In the genomic region with DNA sequence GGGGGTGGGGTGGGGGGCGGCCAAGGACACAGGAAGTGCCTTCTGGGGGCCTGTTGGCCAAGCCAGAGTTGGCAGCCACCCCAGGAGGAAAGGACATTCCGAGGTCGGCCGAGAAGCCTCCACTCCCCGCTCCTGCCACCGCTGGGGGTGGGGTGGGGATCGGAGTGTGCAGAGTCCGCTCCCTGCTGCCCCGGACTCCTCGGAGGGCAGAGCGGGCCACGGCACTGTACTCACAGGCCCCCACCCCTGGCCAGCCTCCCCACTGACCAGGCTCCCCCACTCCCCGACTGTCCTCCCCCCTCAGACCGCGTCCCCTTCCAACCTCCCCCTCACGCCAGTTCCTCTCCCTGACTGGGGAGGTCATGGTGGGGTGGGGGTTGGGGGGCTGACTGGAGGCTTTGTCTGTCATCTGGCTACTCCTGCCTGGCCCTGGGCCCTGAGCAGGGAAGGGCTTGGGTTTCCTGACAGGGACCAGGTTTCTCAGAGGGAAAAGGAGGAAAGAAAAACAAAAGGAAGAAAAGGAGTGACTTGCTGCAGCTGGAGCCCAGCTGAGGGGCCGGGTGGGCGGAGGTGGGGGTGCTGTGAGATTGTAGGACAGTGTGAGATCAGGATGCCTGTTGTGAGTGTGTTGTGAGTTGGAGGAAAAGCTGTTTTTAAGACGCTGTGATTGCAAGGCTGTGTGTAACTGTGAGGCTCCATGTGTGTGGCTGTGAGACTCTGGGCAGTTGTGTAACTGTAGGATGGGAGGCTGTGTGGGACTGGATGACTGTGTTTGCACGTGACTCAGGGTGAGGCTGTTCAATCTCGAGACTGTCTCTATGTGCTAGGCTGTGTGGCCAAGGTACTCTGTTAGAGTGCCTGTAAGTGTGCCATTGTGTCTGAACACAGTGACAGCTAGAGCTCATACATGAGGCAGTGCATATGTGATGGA, we compare ENCODE assay signal across 11 cellular contexts. TPM values are rescaled to one million over a fixed set of nuclear protein-coding genes. Genes with fewer than 3 reads are reported as not detected.
DNase-seq lines count a peak whose midpoint lies in the region; ATAC-seq and TF ChIP-seq lines count a peak whose summit lies in the region.
"Had no signal": no experiment of that assay in that cellular context is flagged by ENCODE, and none has a peak within 500 bp of the region (broad histone marks: within the 10 kb centered on the region; RNA-seq: fewer than 3 reads in every experiment).

No MANE protein-coding gene starts in this region.

- H3K9me3 Mint-ChIP-seq in GM23338 = no peaks in the 10 kb centered on the region
- H3K9me3 Mint-ChIP-seq: activated naive CD8-positive, alpha-beta T cell treated with anti-CD3 and anti-CD28 coated beads for 36 hours; stimulated activated naive CD8-positive, alpha-beta T cell treated with anti-CD3 and anti-CD28 coated beads, Interleukin-15, Interleukin-2, amounts not matched to agents 100 ng/mL and 50 ng/mL, for 24 hours had no signal

- H3K4me1 ChIP-seq in GM23338 (ENCODE audit: insufficient read depth) (peaks cover 20% of the 10 kb centered on the region), adipocyte (ENCODE audit: control insufficient read depth, insufficient read depth, low read length) (peaks cover 22% of the 10 kb centered on the region), heart right ventricle (peaks cover 7 to 28% (median 25%) of the 10 kb centered on the region in 9 donors)
- H3K4me1 ChIP-seq: SJSA1 had no signal

- H3K9me3 ChIP-seq in adipocyte (ENCODE audit: control insufficient read depth, low read length) (peaks cover 3% of the 10 kb centered on the region), heart right ventricle (peaks cover 0 to 4% (median 0%) of the 10 kb centered on the region in 11 donors)
- H3K9me3 ChIP-seq: SJSA1 had no signal

- H3K4me1 Mint-ChIP-seq in GM23338 = peaks cover 41% of the 10 kb centered on the region
- H3K4me1 Mint-ChIP-seq: activated naive CD8-positive, alpha-beta T cell treated with anti-CD3 and anti-CD28 coated beads for 36 hours had no signal

- H4K20me1 ChIP-seq in GM23338 (replicated peaks; ENCODE audit: insufficient read depth) = no peaks in the 10 kb centered on the region; the same call in 1 of the 2 replicates

- TF ChIP-seq CTCF in GM23338 (conservative IDR thresholded peaks at IDR 0.05; ENCODE audit: low read depth in 2 of 2) (no peak), heart right ventricle (IDR thresholded peaks at IDR 0.05) (no peak)

- H3K27me3 Mint-ChIP-seq in GM23338 (ENCODE audit: insufficient read depth, low read depth, poor library complexity) = peaks cover 19% of the 10 kb centered on the region

- H2AFZ ChIP-seq in GM23338 = 0 out of 2 replicates have a peak overlapping the region, but pooled peaks have one; percentile 23

- intact Hi-C loops in heart right ventricle (cut with DNase I) = no loop called here

- peak overlapping the region; percentile 62; the same call in 1 of the 2 replicates for H3K4me2 ChIP-seq in GM23338

- H3K36me3 ChIP-seq in GM23338 (ENCODE audit: insufficient read depth) (no peaks in the 10 kb centered on the region), adipocyte (ENCODE audit: control insufficient read depth, insufficient read depth, low read length, severe bottlenecking) (peaks cover 7% of the 10 kb centered on the region), heart right ventricle (no peaks in the 10 kb centered on the region)
- H3K36me3 ChIP-seq: SJSA1 had no signal

- ATAC-seq in GM23338 (peak; percentile 56), heart right ventricle (peak; percentile 58 to 78 (median 74)), GM18498 (IDR thresholded peaks at IDR 0.05; ENCODE audit: unreplicated experiment) (no peak)

- peak overlapping the region; percentile 42 for H3K4me3 Mint-ChIP-seq in GM23338
- H3K4me3 Mint-ChIP-seq: activated naive CD8-positive, alpha-beta T cell treated with anti-CD3 and anti-CD28 coated beads for 36 hours; stimulated activated naive CD8-positive, alpha-beta T cell treated with anti-CD3 and anti-CD28 coated beads, Interleukin-15, Interleukin-2, amounts not matched to agents 100 ng/mL and 50 ng/mL, for 24 hours had no signal

- no peak for DNase-seq in GM23338 (ENCODE audit: low spot score)
- peak; percentile 65 for DNase-seq in adipocyte (ENCODE audit: low read depth)
- DNase-seq in heart right ventricle = peak; percentile 37 to 61
- DNase-seq in renal cortical epithelial cell (ENCODE audit: low read depth) = peak; percentile 40
- no peak for DNase-seq in NOMO-1 treated with DMSO at 0.1 percent for 48 hours (lab: John Stamatoyannopoulos, UW; ENCODE audit: unreplicated experiment)
- no peak for DNase-seq in stimulated activated naive CD4-positive, alpha-beta T cell treated with Interleukin-2 at 50 U/mL for 16 hours (lab: John Stamatoyannopoulos, UW)
- DNase-seq in activated naive CD4-positive, alpha-beta T cell treated with anti-CD3 and anti-CD28 coated beads, Interleukin-2, amount 50 U/mL, for 16 hours = no peak
- DNase-seq: activated naive CD8-positive, alpha-beta T cell treated with anti-CD3 and anti-CD28 coated beads for 36 hours had no signal

- H3K4me3 ChIP-seq in GM23338 (no peak overlapping the region), adipocyte (ENCODE audit: low read length) (no peak overlapping the region), heart right ventricle (peak overlapping the region in 6 of 10 donors; percentile 9 to 26 (median 22))
- H3K4me3 ChIP-seq: SJSA1 had no signal

- WGBS in heart right ventricle, 2 donors = 7 to 12% methylated on average over 19 to 21 of the region's 21 CpGs

- peak overlapping the region; percentile 31 for H3K9ac ChIP-seq in adipocyte (ENCODE audit: low read length)

- H3K9me2 ChIP-seq in GM23338 (ENCODE audit: insufficient read depth) = no peaks in the 10 kb centered on the region

- no peaks in the 10 kb centered on the region for H3K79me2 ChIP-seq in GM23338 (replicated peaks; ENCODE audit: insufficient read depth)

- H3K27me3 ChIP-seq in GM23338 (ENCODE audit: insufficient read depth) (no peaks in the 10 kb centered on the region), adipocyte (replicated peaks; ENCODE audit: control insufficient read depth, insufficient read depth, low read length) (peaks cover 2% of the 10 kb centered on the region), heart right ventricle (peaks cover 0 to 24% (median 0%) of the 10 kb centered on the region in 7 donors)
- H3K27me3 ChIP-seq: SJSA1 had no signal

- H3K27ac ChIP-seq in GM23338 (ENCODE audit: low read depth) (no peak overlapping the region), heart right ventricle (peak overlapping the region in 4 of 10 donors; percentile 21 to 44 (median 32))
- H3K27ac ChIP-seq: SJSA1 had no signal

- no peaks in the 10 kb centered on the region for H3F3A ChIP-seq in GM23338 (replicated peaks; ENCODE audit: low read depth)

- no peaks in the 10 kb centered on the region for H3K36me3 Mint-ChIP-seq in GM23338 (ENCODE audit: low read depth)
- H3K36me3 Mint-ChIP-seq: activated naive CD8-positive, alpha-beta T cell treated with anti-CD3 and anti-CD28 coated beads for 36 hours had no signal

- no peak overlapping the region for H3K27ac Mint-ChIP-seq in GM23338
- H3K27ac Mint-ChIP-seq: activated naive CD8-positive, alpha-beta T cell treated with anti-CD3 and anti-CD28 coated beads for 36 hours; stimulated activated naive CD8-positive, alpha-beta T cell treated with anti-CD3 and anti-CD28 coated beads, Interleukin-15, Interleukin-2, amounts not matched to agents 100 ng/mL and 50 ng/mL, for 24 hours had no signal

TF ChIP-seq in GM23338, 12 proteins besides CTCF, POLR2A, EP300 and RAD21 (continues in another document):
- TF ChIP-seq EZH2phosphoT487 (IDR thresholded peaks at IDR 0.05; ENCODE audit: unreplicated experiment) = no peak
- no peak for TF ChIP-seq POLR2AphosphoS5 (IDR thresholded peaks at IDR 0.05; ENCODE audit: low read depth)
- TF ChIP-seq STAT1 (IDR thresholded peaks at IDR 0.05; ENCODE audit: unreplicated experiment) = no peak
- TF ChIP-seq, protein P1, sequence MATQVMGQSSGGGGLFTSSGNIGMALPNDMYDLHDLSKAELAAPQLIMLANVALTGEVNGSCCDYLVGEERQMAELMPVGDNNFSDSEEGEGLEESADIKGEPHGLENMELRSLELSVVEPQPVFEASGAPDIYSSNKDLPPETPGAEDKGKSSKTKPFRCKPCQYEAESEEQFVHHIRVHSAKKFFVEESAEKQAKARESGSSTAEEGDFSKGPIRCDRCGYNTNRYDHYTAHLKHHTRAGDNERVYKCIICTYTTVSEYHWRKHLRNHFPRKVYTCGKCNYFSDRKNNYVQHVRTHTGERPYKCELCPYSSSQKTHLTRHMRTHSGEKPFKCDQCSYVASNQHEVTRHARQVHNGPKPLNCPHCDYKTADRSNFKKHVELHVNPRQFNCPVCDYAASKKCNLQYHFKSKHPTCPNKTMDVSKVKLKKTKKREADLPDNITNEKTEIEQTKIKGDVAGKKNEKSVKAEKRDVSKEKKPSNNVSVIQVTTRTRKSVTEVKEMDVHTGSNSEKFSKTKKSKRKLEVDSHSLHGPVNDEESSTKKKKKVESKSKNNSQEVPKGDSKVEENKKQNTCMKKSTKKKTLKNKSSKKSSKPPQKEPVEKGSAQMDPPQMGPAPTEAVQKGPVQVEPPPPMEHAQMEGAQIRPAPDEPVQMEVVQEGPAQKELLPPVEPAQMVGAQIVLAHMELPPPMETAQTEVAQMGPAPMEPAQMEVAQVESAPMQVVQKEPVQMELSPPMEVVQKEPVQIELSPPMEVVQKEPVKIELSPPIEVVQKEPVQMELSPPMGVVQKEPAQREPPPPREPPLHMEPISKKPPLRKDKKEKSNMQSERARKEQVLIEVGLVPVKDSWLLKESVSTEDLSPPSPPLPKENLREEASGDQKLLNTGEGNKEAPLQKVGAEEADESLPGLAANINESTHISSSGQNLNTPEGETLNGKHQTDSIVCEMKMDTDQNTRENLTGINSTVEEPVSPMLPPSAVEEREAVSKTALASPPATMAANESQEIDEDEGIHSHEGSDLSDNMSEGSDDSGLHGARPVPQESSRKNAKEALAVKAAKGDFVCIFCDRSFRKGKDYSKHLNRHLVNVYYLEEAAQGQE (IDR thresholded peaks at IDR 0.05; ENCODE audit: unreplicated experiment) = no peak

RNA-seq across cellular contexts. Expression of a gene that starts 29.6 kb away (rescaled TPM):
- 1.1 and 1.9 TPM in 2 replicates for total RNA-seq in GM23338 (2014; rRNA removed; shearing (Covaris generic))
- polyA plus RNA-seq in GM23338 (2016; fragmentation: Nextera tagmentation; extraction: Ambion mirVana) (0.59 and 0.73 TPM in 2 replicates), heart right ventricle (1 to 10 TPM; 2.9 to 5.0 TPM)
- total RNA-seq in heart right ventricle (1 to 10 TPM in 9 of 10 donors, under 1 TPM in 1; 0.76 to 6.2 (median 2.9) TPM), renal cortical epithelial cell (not detected in 2 replicates)
- total RNA-seq: activated naive CD8-positive, alpha-beta T cell treated with anti-CD3 and anti-CD28 coated beads for 36 hours; SJSA1 had no signal

RNA-seq across cellular contexts. Expression of a gene that starts 37.1 kb away (rescaled TPM):
- total RNA-seq in GM23338 (2014; rRNA removed; shearing (Covaris generic)) = 9.2 and 13.8 TPM in 2 replicates
- 17.5 and 19.7 TPM in 2 replicates for polyA plus RNA-seq in GM23338 (2016; fragmentation: Nextera tagmentation; extraction: Ambion mirVana)
- under 1 TPM in 6 of 10 donors, not detected in 4; 0.32 to 0.64 (median 0.42) TPM for total RNA-seq in heart right ventricle
- polyA plus RNA-seq in heart right ventricle = 1 to 10 TPM in 1 of 2 donors, under 1 TPM in 1; 0.46 to 1.2 TPM
- total RNA-seq in renal cortical epithelial cell = 0.30 TPM in 1 of 2 replicates, not detected in the other
- total RNA-seq: SJSA1 had no signal

RNA-seq across cellular contexts. Expression of a gene that starts 52.0 kb away (rescaled TPM):
- 19.9 and 25.1 TPM in 2 replicates for total RNA-seq in GM23338 (2014; rRNA removed; shearing (Covaris generic))
- polyA plus RNA-seq in GM23338 (2016; fragmentation: Nextera tagmentation; extraction: Ambion mirVana) = 16.4 and 18.5 TPM in 2 replicates
- 10 to 100 TPM; 29.2 to 48.5 (median 39.2) TPM for total RNA-seq in heart right ventricle
- 10 to 100 TPM; 34.3 to 51.0 TPM for polyA plus RNA-seq in heart right ventricle
- total RNA-seq in renal cortical epithelial cell = 14.9 and 16.1 TPM in 2 replicates

Comparison
In these comparisons a context has a peak if more than half of its experiments do, and no peak if none do; other contexts are left out.
1. DNase-seq: peak in adipocyte (single experiment), heart right ventricle (2 of 2) and renal cortical epithelial cell (single experiment); none in GM23338 (single experiment), NOMO-1 treated with DMSO at 0.1 percent for 48 hours (single experiment), stimulated activated naive CD4-positive, alpha-beta T cell treated with Interleukin-2 at 50 U/mL for 16 hours (single experiment) and activated naive CD4-positive, alpha-beta T cell treated with anti-CD3 and anti-CD28 coated beads, Interleukin-2, amount 50 U/mL, for 16 hours (single experiment).
2. H3K4me3 ChIP-seq: peak in heart right ventricle (6 of 10); none in GM23338 (single experiment) and adipocyte (single experiment).